In genomic region chr7:13198741-13199140, GRCh38 we compare ENCODE assay signal across 1 cellular context.
TF ChIP-seq lines count a peak whose summit lies in the region.

No MANE protein-coding gene starts in this region.

TF ChIP-seq in IMR-90, 13 proteins besides CTCF, POLR2A, EP300 and RAD21 (continued from another document):
- TF ChIP-seq USF2 (IDR thresholded peaks at IDR 0.05; ENCODE audit: low read depth, low read length), result no peak
- no peak for TF ChIP-seq BHLHE40 (IDR thresholded peaks at IDR 0.05; ENCODE audit: low read depth, low read length)
- no peak for TF ChIP-seq MXI1 (IDR thresholded peaks at IDR 0.05; ENCODE audit: borderline replicate concordance, low read depth, low read length)
- no peak for TF ChIP-seq CHD1 (IDR thresholded peaks at IDR 0.05; ENCODE audit: low read depth, low read length)
- no peak for TF ChIP-seq SMC3 (IDR thresholded peaks at IDR 0.05; ENCODE audit: low read depth, low read length)
- TF ChIP-seq CEBPB (IDR thresholded peaks at IDR 0.05; ENCODE audit: low read depth, low read length), result no peak
- no peak for TF ChIP-seq ELK1 (IDR thresholded peaks at IDR 0.05; ENCODE audit: borderline replicate concordance, low read depth, low read length)
- no peak for TF ChIP-seq RFX5 (IDR thresholded peaks at IDR 0.05; ENCODE audit: low read depth, low read length)
- no peak for TF ChIP-seq MAZ (IDR thresholded peaks at IDR 0.05; ENCODE audit: borderline replicate concordance, low read depth, low read length)
- TF ChIP-seq NFE2L2 (IDR thresholded peaks at IDR 0.05; ENCODE audit: low read depth, low read length), result no peak
